ENCODE assay signal across 8 cellular contexts in the genomic region with DNA sequence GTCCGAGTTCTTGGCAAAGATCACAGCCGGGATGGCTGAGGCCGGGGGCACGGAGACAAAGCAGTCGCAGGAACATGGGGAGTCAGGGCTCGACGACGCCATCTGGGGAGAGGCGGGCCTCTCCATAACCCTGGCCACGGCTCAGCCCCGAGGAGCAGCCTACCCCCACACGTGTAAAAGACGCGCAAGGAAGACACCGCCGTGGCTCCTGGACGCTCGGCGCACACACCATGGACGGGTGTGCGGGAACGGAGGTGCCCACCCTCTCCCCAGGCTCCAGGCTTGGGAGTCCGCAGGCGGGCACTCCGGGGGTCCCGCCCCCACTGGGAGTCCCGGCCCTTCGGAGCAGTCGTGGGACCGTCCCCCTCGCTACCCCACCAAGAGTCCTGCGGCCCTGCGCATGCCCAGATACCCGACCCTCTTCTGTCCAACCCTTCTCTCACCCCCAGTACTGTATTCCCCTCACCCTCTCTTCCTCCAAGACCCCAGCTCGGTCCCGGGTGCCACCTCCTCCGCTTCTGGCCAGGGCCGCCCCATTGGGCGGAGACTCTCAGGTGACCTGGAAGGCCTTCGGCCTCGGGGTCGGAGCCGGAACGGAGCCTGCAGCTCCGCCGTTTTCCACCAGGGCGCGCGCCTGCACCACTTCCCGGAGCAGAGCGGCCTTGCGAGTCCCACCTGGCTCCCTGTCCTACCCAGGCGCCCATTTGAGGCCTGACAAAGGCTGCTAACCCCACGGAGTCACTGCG. TPM values are rescaled to one million over a fixed set of nuclear protein-coding genes. Genes with fewer than 3 reads are reported as not detected.
DNase-seq lines count a peak whose midpoint lies in the region; ATAC-seq and TF ChIP-seq lines count a peak whose summit lies in the region.

A gene (minus strand): TSS at position 532 of the 746 bp plus-strand sequence. CDS start 430 bp downstream, at position 102.

- TF ChIP-seq CTCF in AG04449 (IDR thresholded peaks at IDR 0.05; ENCODE audit: insufficient read depth, low read length, missing control alignments) (peak; percentile 95), choroid plexus epithelial cell (conservative IDR thresholded peaks at IDR 0.05; ENCODE audit: low read depth, low read length) (peak; percentile 96)

- POLR2A ChIA-PET in AG04449 (lab: Yijun Ruan, JAX), result interaction anchor here (0.5 to 1.3 kb wide), 3 partner anchors 10 to 115 kb away, joined by 3 to 6 read pairs (median 3); a partner anchor contains a TSS

- H3K4me3 ChIP-seq in AG04449 (ENCODE audit: low read depth, low read length), result peak within 1 kb of the TSS; percentile 69
- peak within 1 kb of the TSS; percentile 80 for H3K4me3 ChIP-seq in choroid plexus epithelial cell (ENCODE audit: low read depth, low read length)

- CTCF ChIA-PET in AG04449 (lab: Yijun Ruan, JAX), result interaction anchor here (0.6 to 32.3 kb wide), 29 partner anchors 9 to 283 kb away, joined by 3 to 1547 read pairs (median 5); a partner anchor contains a TSS

- no peak for DNase-seq in AG04449 (ENCODE audit: low read depth, low spot score)
- peak; percentile 82 for DNase-seq in NCI-H460 (ENCODE audit: extremely low read depth, low read depth)
- DNase-seq in activated CD4-positive, alpha-beta T cell treated with anti-CD3 and anti-CD28 coated beads for 24 hours (ENCODE audit: low read depth in 2 of 2), result peak; percentile 78 to 88
- DNase-seq in choroid plexus epithelial cell (ENCODE audit: low read depth), result peak; percentile 75
- peak; percentile 88 for DNase-seq in stimulated activated CD4-positive, alpha-beta T cell treated with anti-CD3 and anti-CD28 coated beads, Interleukin-1b, Interleukin-23, amount 100 ng/mL, for 48 hours

- ATAC-seq in GM18861 (IDR thresholded peaks at IDR 0.05; ENCODE audit: unreplicated experiment), result peak; percentile 69
- ATAC-seq in HG03196 (IDR thresholded peaks at IDR 0.05; ENCODE audit: unreplicated experiment), result peak; percentile 75

- H3K27ac ChIP-seq in layer of hippocampus (ENCODE audit: low read depth, low read length), result peak within 1 kb of the TSS; percentile 43

- H3K27me3 ChIP-seq in layer of hippocampus (ENCODE audit: control insufficient read depth, insufficient read depth, low read length), result no peaks in the 10 kb centered on the region

RNA-seq across cellular contexts. Expression of the gene that starts here (rescaled TPM):
- total RNA-seq in NCI-H460 (2014; rRNA removed; shearing (Covaris generic)), result 24.9 and 25.6 TPM in 2 replicates
- polyA plus RNA-seq in NCI-H460 (2014; cell fraction: nucleus; rRNA removed), result 156 and 170 TPM in 2 replicates
